ENCODE assay signal across 18 cellular contexts in the genomic region with DNA sequence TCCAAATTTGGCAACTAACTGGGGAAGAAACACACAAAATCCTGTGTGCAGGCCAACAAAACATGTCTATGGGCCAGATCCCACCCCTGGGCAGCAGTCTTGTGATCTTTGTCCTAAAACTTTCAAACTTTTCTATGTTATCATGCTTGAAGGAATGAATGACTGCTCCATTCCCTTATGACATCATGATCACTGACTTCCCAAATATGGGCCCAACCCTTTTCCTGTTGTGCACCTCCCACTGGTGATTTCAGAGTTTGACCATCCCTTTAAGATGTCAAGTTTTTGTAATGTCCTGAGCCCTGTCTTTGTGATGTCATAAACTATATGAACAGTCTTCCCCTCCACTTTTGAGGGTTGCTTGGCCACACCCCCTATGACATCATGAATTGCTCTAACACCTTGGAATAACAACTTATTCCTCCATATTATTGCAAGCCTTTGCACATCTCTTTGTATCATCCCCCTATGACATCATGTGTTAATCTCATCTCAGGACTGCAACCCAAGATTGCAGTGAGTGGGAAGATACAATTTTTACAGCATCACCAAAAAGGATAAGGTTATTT.
"Had no signal": no experiment of that assay in that cellular context is flagged by ENCODE, and none has a peak within 500 bp of the region (broad histone marks: within the 10 kb centered on the region; RNA-seq: fewer than 3 reads in every experiment).

No MANE protein-coding gene starts in this region.

- ATAC-seq: natural killer cell treated with Interleukin-12 subunit alpha and Interleukin-12 subunit beta and Interleukin-15 and Interleukin-18, amount 100 ng/mL, for 72 hours had no signal

- H3K27ac ChIP-seq: brain microvascular endothelial cell, right atrium auricular region, skin epidermis, tibial artery, uterus had no signal

- H3K4me1 ChIP-seq: right atrium auricular region, tibial artery, uterus had no signal

- DNase-seq: activated B cell treated with CpG ODN at 0.5 μM for 24 hours; activated CD4-positive, alpha-beta T cell treated with anti-CD3 and anti-CD28 coated beads for 48 hours; activated CD8-positive, alpha-beta T cell treated with anti-CD3 and anti-CD28 coated beads for 36 hours; activated gamma-delta T cell; activated T-cell treated with anti-CD3 and anti-CD28 coated beads, Interleukin-2, amount 50 U/mL, for 48 hours; brain microvascular endothelial cell; effector memory CD4-positive, alpha-beta T cell; hippocampal formation; nucleus accumbens; stimulated activated CD4-positive, alpha-beta T cell treated with anti-CD3 and anti-CD28 coated beads, Interleukin-4, amount 100 ng/mL, for 24 hours; stimulated activated naive CD4-positive, alpha-beta T cell; tibial artery; uterus had no signal

- H3K36me3 ChIP-seq: brain microvascular endothelial cell, right atrium auricular region, tibial artery, uterus had no signal

- H3K27me3 ChIP-seq: brain microvascular endothelial cell, right atrium auricular region, tibial artery, uterus had no signal

- H3K36me3 Mint-ChIP-seq: activated naive CD4-positive, alpha-beta T cell treated with anti-CD3 and anti-CD28 coated beads, Interleukin-2, amount 50 U/mL, for 72 hours; natural killer cell treated with Interleukin-12 subunit alpha and Interleukin-12 subunit beta and Interleukin-15 and Interleukin-18, amount 100 ng/mL, for 72 hours had no signal

- H3K9me3 ChIP-seq: right atrium auricular region, tibial artery, uterus had no signal

- H3K4me1 Mint-ChIP-seq: activated B cell treated with CpG ODN at 0.5 μM for 24 hours had no signal

- H3K4me3 Mint-ChIP-seq: activated B cell treated with CpG ODN at 0.5 μM for 24 hours; activated CD8-positive, alpha-beta T cell treated with anti-CD3 and anti-CD28 coated beads for 36 hours; dendritic cell treated with granulocyte-macrophage colony-stimulating factor and Interleukin-4, amounts not matched to agents 40 ng/mL and 50 ng/mL, for 4 days; natural killer cell treated with Interleukin-12 subunit alpha and Interleukin-12 subunit beta and Interleukin-15 and Interleukin-18, amount 100 ng/mL, for 72 hours had no signal

- H3K27ac Mint-ChIP-seq: activated B cell treated with CpG ODN at 0.5 μM for 24 hours; activated CD8-positive, alpha-beta T cell treated with anti-CD3 and anti-CD28 coated beads for 36 hours; activated naive CD4-positive, alpha-beta T cell treated with anti-CD3 and anti-CD28 coated beads, Interleukin-2, amount 50 U/mL, for 72 hours; dendritic cell treated with granulocyte-macrophage colony-stimulating factor and Interleukin-4, amounts not matched to agents 40 ng/mL and 50 ng/mL, for 4 days; natural killer cell treated with Interleukin-12 subunit alpha and Interleukin-12 subunit beta and Interleukin-15 and Interleukin-18, amount 100 ng/mL, for 72 hours had no signal

- H3K27me3 Mint-ChIP-seq: activated B cell treated with CpG ODN at 0.5 μM for 24 hours; activated CD8-positive, alpha-beta T cell treated with anti-CD3 and anti-CD28 coated beads for 36 hours had no signal

- H3K9me3 Mint-ChIP-seq: activated B cell treated with CpG ODN at 0.5 μM for 24 hours; activated CD8-positive, alpha-beta T cell treated with anti-CD3 and anti-CD28 coated beads for 36 hours; activated naive CD4-positive, alpha-beta T cell treated with anti-CD3 and anti-CD28 coated beads, Interleukin-2, amount 50 U/mL, for 72 hours; dendritic cell treated with granulocyte-macrophage colony-stimulating factor and Interleukin-4, amounts not matched to agents 40 ng/mL and 50 ng/mL, for 4 days; natural killer cell treated with Interleukin-12 subunit alpha and Interleukin-12 subunit beta and Interleukin-15 and Interleukin-18, amount 100 ng/mL, for 72 hours had no signal

- H3K4me3 ChIP-seq: right atrium auricular region, skin epidermis, tibial artery, uterus had no signal
